ENCODE assay signal across 8 cellular contexts in genomic region chr6:42017021-42017643, GRCh38. TPM values are rescaled to one million over a fixed set of nuclear protein-coding genes. Genes with fewer than 3 reads are reported as not detected.
DNase-seq lines count a peak whose midpoint lies in the region; ATAC-seq, FAIRE-seq and TF ChIP-seq lines count a peak whose summit lies in the region.

No MANE protein-coding gene starts in this region.

- CTCF ChIA-PET in T-cell (lab: Charles Lee) (no interaction called here), A673 (lab: Charles Lee) (no interaction called here)

- H3K36me3 Mint-ChIP-seq in T-cell, result peaks cover 27% of the 10 kb centered on the region

- peaks cover 0 to 15% of the 10 kb centered on the region in 2 donors for H3K4me1 ChIP-seq in right atrium auricular region
- no peaks in the 10 kb centered on the region for H3K4me1 ChIP-seq in A673 (ENCODE audit: insufficient read depth, low read length, poor library complexity, severe bottlenecking)

- intact Hi-C loops in Right ventricle myocardium superior (cut with DNase I) (no loop called here), A673 (cut with micrococcal nuclease; ENCODE audit: unreplicated experiment) (no loop called here), lower leg skin (cut with DNase I; ENCODE audit: low total_unique reads) (no loop called here)

- H3K27me3 ChIP-seq in right atrium auricular region (no peaks in the 10 kb centered on the region), A673 (replicated peaks; ENCODE audit: insufficient read depth, low read depth, low read length, poor library complexity) (no peaks in the 10 kb centered on the region)

- peak overlapping the region; percentile 84 to 87 for H3K27ac Mint-ChIP-seq in T-cell

- WGBS in lower leg skin, 2 donors, result 75 to 77% methylated on average over 4 of the region's 4 CpGs

- no peaks in the 10 kb centered on the region for H3K9me3 Mint-ChIP-seq in T-cell

- H3K27ac ChIP-seq in right atrium auricular region, result no peak overlapping the region
- no peak overlapping the region for H3K27ac ChIP-seq in A673 (ENCODE audit: low read depth, low read length, poor library complexity, severe bottlenecking)

- H3K27me3 Mint-ChIP-seq in T-cell, result no peaks in the 10 kb centered on the region

- no peak for TF ChIP-seq CTCF in right atrium auricular region (IDR thresholded peaks at IDR 0.05)
- no peak for TF ChIP-seq CTCF in A673 (conservative IDR thresholded peaks at IDR 0.05; ENCODE audit: low read depth, low read length)
- TF ChIP-seq CTCF in lower leg skin (IDR thresholded peaks at IDR 0.05), result no peak

- no peaks in the 10 kb centered on the region for H3K9me3 ChIP-seq in right atrium auricular region
- H3K9me3 ChIP-seq in A673 (ENCODE audit: low read depth, low read length, poor library complexity, severe bottlenecking), result no peaks in the 10 kb centered on the region

- H3K36me3 ChIP-seq in right atrium auricular region, result no peaks in the 10 kb centered on the region
- H3K36me3 ChIP-seq in A673 (ENCODE audit: insufficient read depth, low read length, poor library complexity, severe bottlenecking), result no peaks in the 10 kb centered on the region

- H3K4me1 Mint-ChIP-seq in T-cell, result peaks cover 71 to 74% (median 74%) of the 10 kb centered on the region in 3 donors

- H3K4me3 Mint-ChIP-seq in T-cell, result peak overlapping the region in 2 of 3 donors; percentile 0 to 47

- POLR2A ChIA-PET in T-cell (lab: Charles Lee), result interaction anchor here in 1 of 2 donors (0.6 kb wide), 1 partner anchor 28 kb away, joined by 4 read pairs; no protein-coding TSS in a partner anchor
- POLR2A ChIA-PET in A673 (lab: Charles Lee; ENCODE audit: low non-redundant PET), result no interaction called here

- H3K4me3 ChIP-seq in right atrium auricular region, result no peak overlapping the region
- H3K4me3 ChIP-seq in A673 (ENCODE audit: low read depth, low read length, poor library complexity, severe bottlenecking), result no peak overlapping the region
- H3K4me3 ChIP-seq in lower leg skin (ENCODE audit: low read depth, poor library complexity, severe bottlenecking), result no peak overlapping the region

- FAIRE-seq in urothelium cell line (lab: Jason Lieb, UNC), result no peak

- peak; percentile 59 for ATAC-seq in Right ventricle myocardium superior (ENCODE audit: poor library complexity)
- peak; percentile 17 to 49 (median 44) for ATAC-seq in T-cell (replicated peaks in 1 of 4)

- no peak for TF ChIP-seq POLR2A in lower leg skin (IDR thresholded peaks at IDR 0.05)

- DNase-seq in Right ventricle myocardium superior (peak; percentile 46), right atrium auricular region (ENCODE audit: low spot score) (no peak), T-cell (peak in 2 of 34 experiments; percentile 28), fibroblast of the conjunctiva (ENCODE audit: low read depth) (peak; percentile 48), urothelium cell line (ENCODE audit: low spot score) (peak; percentile 45), hypothalamus (lab: John Stamatoyannopoulos, UW) (no peak), A673 (ENCODE audit: low spot score) (no peak), lower leg skin (ENCODE audit: low spot score in 2 of 2) (no peak)

- no TSS peak for BruUV-seq in A673 (replicated peaks; lab: Mats Ljungman, UMichigan)

RNA-seq across cellular contexts. Expression of gene TAF8, which starts 33.2 kb away (rescaled TPM):
- total RNA-seq in Right ventricle myocardium superior (28.7 TPM), right atrium auricular region (10 to 100 TPM; 21.9 to 35.8 TPM), T-cell (10 to 100 TPM; 46.0 to 55.5 (median 47.6) TPM), A673 (2021) (22.5 and 26.0 TPM in 2 replicates), lower leg skin (10 to 100 TPM; 15.8 to 24.0 (median 18.9) TPM)

Comparison
In these comparisons a context has a peak if more than half of its experiments do, and no peak if none do; other contexts are left out.
1. DNase-seq: peak in Right ventricle myocardium superior (single experiment), fibroblast of the conjunctiva (single experiment) and urothelium cell line (single experiment); none in right atrium auricular region (single experiment), hypothalamus (0 of 51), A673 (single experiment) and lower leg skin (0 of 2).